34 cellular contexts compared by ENCODE assay signal in genomic region chr22:19657252-19658056, GRCh38. TPM values are rescaled to one million over a fixed set of nuclear protein-coding genes. Genes with fewer than 3 reads are reported as not detected.
"Had no signal": no experiment of that assay in that cellular context is flagged by ENCODE, and none has a peak within 500 bp of the region (broad histone marks: within the 10 kb centered on the region; RNA-seq: fewer than 3 reads in every experiment).

No MANE protein-coding gene starts in this region.

- FAIRE-seq: frontal cortex had no signal

- DNase-seq: activated B cell treated with CpG ODN at 0.5 μM for 24 hours; activated CD4-positive, alpha-beta T cell treated with anti-CD3 and anti-CD28 coated beads for 48 hours; activated CD4-positive, alpha-beta T cell treated with anti-CD3 and anti-CD28 coated beads, Interleukin-2, amount 50 U/mL, for 1 hour; activated CD4-positive, alpha-beta T cell treated with anti-CD3 and anti-CD28 coated beads, Interleukin-2, amount 50 U/mL, for 48 hours; activated CD8-positive, alpha-beta memory T cell treated with anti-CD3 and anti-CD28 coated beads, Interleukin-2, amount 10 ng/mL, durations not matched to agents 7 days and 5 days; activated CD8-positive, alpha-beta memory T cell treated with anti-CD3 and anti-CD28 coated beads, Interleukin-2, amount 50 U/mL, for 4 hours; activated CD8-positive, alpha-beta T cell treated with anti-CD3 and anti-CD28 coated beads, Interleukin-2, amount 10 ng/mL, durations not matched to agents 7 days and 5 days; activated naive CD4-positive, alpha-beta T cell treated with anti-CD3 and anti-CD28 coated beads for 36 hours; activated naive CD8-positive, alpha-beta T cell treated with anti-CD3 and anti-CD28 coated beads for 36 hours; activated naive CD8-positive, alpha-beta T cell treated with anti-CD3 and anti-CD28 coated beads, Interleukin-2, amount 50 U/mL, for 24 hours; activated T-cell treated with anti-CD3 and anti-CD28 coated beads, Interleukin-2, amount 50 U/mL, for 1 hour; activated T-cell treated with anti-CD3 and anti-CD28 coated beads, Interleukin-2, amount 50 U/mL, for 48 hours; amygdala; aorta; body of pancreas; central memory CD4-positive, alpha-beta T cell; cerebellar nuclear complex; colonic mucosa; foreskin fibroblast; T-helper 1 cell; T-helper 17 cell; T1000; WERI-Rb-1 had no signal

- H3K4me3 Mint-ChIP-seq: activated B cell treated with CpG ODN at 0.5 μM for 24 hours; activated CD8-positive, alpha-beta memory T cell treated with anti-CD3 and anti-CD28 coated beads, Interleukin-2, amount 10 ng/mL, durations not matched to agents 7 days and 5 days; activated CD8-positive, alpha-beta T cell treated with anti-CD3 and anti-CD28 coated beads, Interleukin-2, amount 10 ng/mL, durations not matched to agents 7 days and 5 days; activated naive CD4-positive, alpha-beta T cell treated with anti-CD3 and anti-CD28 coated beads for 36 hours; activated naive CD4-positive, alpha-beta T cell treated with anti-CD3 and anti-CD28 coated beads, Interleukin-2, amount 50 U/mL, for 24 hours; activated naive CD8-positive, alpha-beta T cell treated with anti-CD3 and anti-CD28 coated beads for 36 hours; activated naive CD8-positive, alpha-beta T cell treated with anti-CD3 and anti-CD28 coated beads, Interleukin-2, amount 50 U/mL, for 24 hours; activated T-helper 1 cell treated with anti-CD3 and anti-CD28 coated beads, Interleukin-12 subunit alpha, Interleukin-12 subunit beta, Interleukin-2, Interleukin-4 antibody, amounts not matched to agents 30 ng/mL and 10 ng/mL and 1 ng/mL, durations not matched to agents 14 hours and 24 hours and 36 hours; dendritic cell treated with granulocyte-macrophage colony-stimulating factor and Interleukin-4, amounts not matched to agents 40 ng/mL and 50 ng/mL, for 4 days; T-helper 17 cell; T-helper 2 cell treated with Interferon-gamma antibody and Interleukin-4, amounts not matched to agents 5 μg/mL and 100 μg/mL, for 36 hours had no signal

- H3K36me3 ChIP-seq: adrenal gland, cardiac muscle cell, colonic mucosa, WERI-Rb-1 had no signal

- ATAC-seq: activated CD4-positive, CD25-positive, alpha-beta regulatory T cell treated with anti-CD3 and anti-CD28 coated beads, Interleukin-2, amount 50 U/mL, for 24 hours; activated CD8-positive, alpha-beta memory T cell treated with anti-CD3 and anti-CD28 coated beads, Interleukin-2, amount 10 ng/mL, durations not matched to agents 7 days and 5 days; activated CD8-positive, alpha-beta T cell treated with anti-CD3 and anti-CD28 coated beads, Interleukin-2, amount 10 ng/mL, durations not matched to agents 7 days and 5 days; activated naive CD8-positive, alpha-beta T cell treated with anti-CD3 and anti-CD28 coated beads, Interleukin-2, amount 50 U/mL, for 24 hours; body of pancreas; esophagus mucosa; T-helper 17 cell had no signal

- H3K4me1 Mint-ChIP-seq: activated B cell treated with CpG ODN at 0.5 μM for 24 hours; activated CD8-positive, alpha-beta memory T cell treated with anti-CD3 and anti-CD28 coated beads, Interleukin-2, amount 10 ng/mL, durations not matched to agents 7 days and 5 days; activated naive CD4-positive, alpha-beta T cell treated with anti-CD3 and anti-CD28 coated beads, Interleukin-2, amount 50 U/mL, for 24 hours; activated naive CD8-positive, alpha-beta T cell treated with anti-CD3 and anti-CD28 coated beads for 36 hours; activated naive CD8-positive, alpha-beta T cell treated with anti-CD3 and anti-CD28 coated beads, Interleukin-2, amount 50 U/mL, for 24 hours; T-helper 17 cell had no signal

- H3K4me1 ChIP-seq: adrenal gland, body of pancreas, colonic mucosa had no signal

- H3K27ac ChIP-seq: adrenal gland, body of pancreas, cardiac muscle cell, colonic mucosa, dorsolateral prefrontal cortex, WERI-Rb-1 had no signal

- H3K4me3 ChIP-seq: adrenal gland, body of pancreas, cardiac muscle cell, colonic mucosa, dorsolateral prefrontal cortex had no signal

- H3K36me3 Mint-ChIP-seq: activated CD8-positive, alpha-beta memory T cell treated with anti-CD3 and anti-CD28 coated beads, Interleukin-2, amount 10 ng/mL, durations not matched to agents 7 days and 5 days; activated naive CD4-positive, alpha-beta T cell treated with anti-CD3 and anti-CD28 coated beads, Interleukin-2, amount 50 U/mL, for 24 hours; activated naive CD8-positive, alpha-beta T cell treated with anti-CD3 and anti-CD28 coated beads for 36 hours had no signal

- H3K9me3 ChIP-seq: adrenal gland, body of pancreas, colonic mucosa had no signal

- H3K27me3 ChIP-seq: adrenal gland, body of pancreas, cardiac muscle cell, colonic mucosa, dorsolateral prefrontal cortex had no signal

- H3K27ac Mint-ChIP-seq: activated B cell treated with CpG ODN at 0.5 μM for 24 hours; activated CD8-positive, alpha-beta memory T cell treated with anti-CD3 and anti-CD28 coated beads, Interleukin-2, amount 10 ng/mL, durations not matched to agents 7 days and 5 days; activated CD8-positive, alpha-beta T cell treated with anti-CD3 and anti-CD28 coated beads, Interleukin-2, amount 10 ng/mL, durations not matched to agents 7 days and 5 days; activated naive CD4-positive, alpha-beta T cell treated with anti-CD3 and anti-CD28 coated beads for 36 hours; activated naive CD4-positive, alpha-beta T cell treated with anti-CD3 and anti-CD28 coated beads, Interleukin-2, amount 50 U/mL, for 24 hours; activated naive CD8-positive, alpha-beta T cell treated with anti-CD3 and anti-CD28 coated beads for 36 hours; activated naive CD8-positive, alpha-beta T cell treated with anti-CD3 and anti-CD28 coated beads, Interleukin-2, amount 50 U/mL, for 24 hours; activated T-helper 1 cell treated with anti-CD3 and anti-CD28 coated beads, Interleukin-12 subunit alpha, Interleukin-12 subunit beta, Interleukin-2, Interleukin-4 antibody, amounts not matched to agents 30 ng/mL and 10 ng/mL and 1 ng/mL, durations not matched to agents 14 hours and 24 hours and 36 hours; activated T-helper 2 cell treated with anti-CD3 and anti-CD28 coated beads, Interferon-gamma antibody, Interleukin-2, Interleukin-4, amounts not matched to agents 10 μg/mL and 5 μg/mL and 100 μg/mL, durations not matched to agents 14 hours and 24 hours and 36 hours; dendritic cell treated with granulocyte-macrophage colony-stimulating factor and Interleukin-4, amounts not matched to agents 40 ng/mL and 50 ng/mL, for 4 days; T-helper 17 cell; T-helper 2 cell treated with Interferon-gamma antibody and Interleukin-4, amounts not matched to agents 5 μg/mL and 100 μg/mL, for 36 hours had no signal

- H3K27me3 Mint-ChIP-seq: activated naive CD4-positive, alpha-beta T cell treated with anti-CD3 and anti-CD28 coated beads, Interleukin-2, amount 50 U/mL, for 24 hours; activated naive CD8-positive, alpha-beta T cell treated with anti-CD3 and anti-CD28 coated beads for 36 hours; activated naive CD8-positive, alpha-beta T cell treated with anti-CD3 and anti-CD28 coated beads, Interleukin-2, amount 50 U/mL, for 24 hours; T-helper 17 cell had no signal

- H3K9me3 Mint-ChIP-seq: activated B cell treated with CpG ODN at 0.5 μM for 24 hours; activated naive CD4-positive, alpha-beta T cell treated with anti-CD3 and anti-CD28 coated beads for 36 hours; activated naive CD4-positive, alpha-beta T cell treated with anti-CD3 and anti-CD28 coated beads, Interleukin-2, amount 50 U/mL, for 24 hours; activated naive CD8-positive, alpha-beta T cell treated with anti-CD3 and anti-CD28 coated beads for 36 hours; activated naive CD8-positive, alpha-beta T cell treated with anti-CD3 and anti-CD28 coated beads, Interleukin-2, amount 50 U/mL, for 24 hours; activated T-helper 1 cell treated with anti-CD3 and anti-CD28 coated beads, Interleukin-12 subunit alpha, Interleukin-12 subunit beta, Interleukin-2, Interleukin-4 antibody, amounts not matched to agents 30 ng/mL and 10 ng/mL and 1 ng/mL, durations not matched to agents 14 hours and 24 hours and 36 hours; activated T-helper 2 cell treated with anti-CD3 and anti-CD28 coated beads, Interferon-gamma antibody, Interleukin-2, Interleukin-4, amounts not matched to agents 10 μg/mL and 5 μg/mL and 100 μg/mL, durations not matched to agents 14 hours and 24 hours and 36 hours; dendritic cell treated with granulocyte-macrophage colony-stimulating factor and Interleukin-4, amounts not matched to agents 40 ng/mL and 50 ng/mL, for 4 days; T-helper 2 cell treated with Interferon-gamma antibody and Interleukin-4, amounts not matched to agents 5 μg/mL and 100 μg/mL, for 36 hours had no signal

RNA-seq across cellular contexts. Expression of gene SEPTIN5, which starts 56.8 kb away (rescaled TPM):
- total RNA-seq: activated B cell treated with CpG ODN at 0.5 μM for 24 hours had no signal
